8 cellular contexts compared by ENCODE assay signal in the genomic region with DNA sequence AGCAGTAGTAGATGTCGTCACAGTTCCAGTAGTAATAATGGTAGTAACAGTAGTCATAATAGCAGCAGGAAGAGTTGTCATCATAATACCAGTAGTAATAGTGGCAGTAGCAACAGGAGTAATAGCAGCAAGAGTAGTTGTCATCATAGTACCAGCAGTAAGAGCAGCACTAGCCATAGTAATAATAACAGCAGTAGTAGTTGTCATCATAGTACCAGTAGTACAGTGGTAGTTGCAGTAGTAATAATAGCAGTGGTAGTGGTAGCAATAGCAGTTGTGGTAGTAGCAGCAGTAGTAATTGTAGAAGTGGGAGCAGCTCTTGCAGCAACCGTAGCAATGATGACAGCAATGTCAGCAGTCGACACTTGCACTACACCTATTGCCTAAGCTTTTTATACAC.
"Had no signal": no experiment of that assay in that cellular context is flagged by ENCODE, and none has a peak within 500 bp of the region (broad histone marks: within the 10 kb centered on the region; RNA-seq: fewer than 3 reads in every experiment).

No MANE protein-coding gene starts in this region.

- H3K27ac ChIP-seq: HL-60 had no signal

- H2AFZ ChIP-seq: GM23338 had no signal

- H3K4me1 Mint-ChIP-seq: GM23338 had no signal

- H3K4me2 ChIP-seq: GM23338 had no signal

- H3K9me3 ChIP-seq: HAP-1 had no signal

- H3K27ac Mint-ChIP-seq: GM23338, HFFc6 had no signal

- FAIRE-seq: K562 had no signal

- ATAC-seq: GM23338, HCT116, K562 had no signal

- DNase-seq: H7, HFFc6, IMR-90 had no signal

- H3K36me3 ChIP-seq: HAP-1 had no signal

- H3K4me3 Mint-ChIP-seq: GM23338, HFFc6 had no signal

- H3K4me3 ChIP-seq: GM23338, HAP-1, K562 had no signal

- H3K4me1 ChIP-seq: HAP-1 had no signal
